19 cellular contexts compared by ENCODE assay signal in the genomic region with DNA sequence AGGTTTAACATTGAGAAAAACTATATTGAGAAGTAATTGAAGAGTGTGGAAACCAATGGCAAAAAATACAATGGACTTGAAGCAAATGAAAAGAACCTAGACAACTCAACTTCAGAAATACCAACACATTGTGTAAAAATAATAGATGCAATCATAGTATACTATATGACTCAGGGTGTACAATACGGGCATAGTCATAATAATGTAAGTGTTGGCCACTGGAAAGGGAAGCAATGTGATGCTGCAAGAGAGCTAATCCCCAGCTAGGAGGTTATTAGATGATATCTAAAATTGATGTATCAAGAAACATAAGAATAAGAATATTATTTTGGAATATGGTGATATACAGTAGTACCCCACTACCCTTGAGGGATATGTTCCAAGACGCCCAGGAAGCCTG.
"Had no signal": no experiment of that assay in that cellular context is flagged by ENCODE, and none has a peak within 500 bp of the region (broad histone marks: within the 10 kb centered on the region; RNA-seq: fewer than 3 reads in every experiment).

No MANE protein-coding gene starts in this region.

- H3K4me3 ChIP-seq: cardiac muscle cell, hepatocyte, lower lobe of right lung, right lobe of liver, thyroid gland had no signal

- H3K27me3 ChIP-seq: cardiac muscle cell, hepatocyte, right lobe of liver, thyroid gland had no signal

- ATAC-seq: activated CD8-positive, alpha-beta T cell treated with anti-CD3 and anti-CD28 coated beads, Interleukin-2, amount 10 ng/mL, durations not matched to agents 7 days and 5 days; activated T-cell treated with anti-CD3 and anti-CD28 coated beads, Interleukin-2, amount 50 U/mL, for 4 hours; lower lobe of right lung; natural killer cell; right lobe of liver; stimulated activated naive B cell treated with anti-CD40 and anti-IgM and Interleukin-4, amounts not matched to agents 10 μg/mL and 1 μg/mL and 100 μg/mL, for 72 hours had no signal

- H3K27ac Mint-ChIP-seq: activated CD4-positive, alpha-beta T cell treated with anti-CD3 and anti-CD28 coated beads, Interleukin-2, amount 10 ng/mL, durations not matched to agents 7 days and 5 days; activated CD8-positive, alpha-beta T cell treated with anti-CD3 and anti-CD28 coated beads, Interleukin-2, amount 10 ng/mL, durations not matched to agents 7 days and 5 days; natural killer cell; stimulated activated naive B cell treated with anti-CD40 and anti-IgM and Interleukin-4, amounts not matched to agents 10 μg/mL and 1 μg/mL and 100 μg/mL, for 72 hours had no signal

- H3K9me3 ChIP-seq: lower lobe of right lung, right lobe of liver, thyroid gland had no signal

- DNase-seq: activated CD4-positive, alpha-beta T cell treated with anti-CD3 and anti-CD28 coated beads, Interleukin-2, amount 10 ng/mL, durations not matched to agents 7 days and 5 days; activated CD8-positive, alpha-beta memory T cell treated with anti-CD3 and anti-CD28 coated beads, Interleukin-2, amount 50 U/mL, for 4 hours; activated CD8-positive, alpha-beta T cell treated with anti-CD3 and anti-CD28 coated beads, Interleukin-2, amount 10 ng/mL, durations not matched to agents 7 days and 5 days; activated effector memory CD4-positive, alpha-beta T cell treated with Interleukin-2 at 50 U/mL for 16 hours; activated T-cell treated with anti-CD3 and anti-CD28 coated beads, Interleukin-2, amount 50 U/mL, for 4 hours; effector CD8-positive, alpha-beta T cell; islet precursor cell; lower lobe of right lung; natural killer cell; right lobe of liver; stimulated activated CD4-positive, alpha-beta T cell treated with anti-CD3 and anti-CD28 coated beads, Interleukin-4, amount 100 ng/mL, for 4 hours; stimulated activated naive B cell treated with anti-CD40 and anti-IgM and Interleukin-4, amounts not matched to agents 10 μg/mL and 1 μg/mL and 100 μg/mL, for 72 hours; T1000; thyroid gland had no signal

- H3K27ac ChIP-seq: cardiac muscle cell, hepatocyte, lower lobe of right lung, parathyroid adenoma, right lobe of liver, thyroid gland had no signal

- H3K9me3 Mint-ChIP-seq: activated naive CD4-positive, alpha-beta T cell treated with anti-CD3 and anti-CD28 coated beads, Interleukin-2, amount 50 U/mL, for 24 hours had no signal

- H3K4me3 Mint-ChIP-seq: activated CD4-positive, alpha-beta T cell treated with anti-CD3 and anti-CD28 coated beads, Interleukin-2, amount 10 ng/mL, durations not matched to agents 7 days and 5 days; activated CD8-positive, alpha-beta T cell treated with anti-CD3 and anti-CD28 coated beads, Interleukin-2, amount 10 ng/mL, durations not matched to agents 7 days and 5 days; activated naive CD4-positive, alpha-beta T cell treated with anti-CD3 and anti-CD28 coated beads, Interleukin-2, amount 50 U/mL, for 24 hours; activated T-cell treated with anti-CD3 and anti-CD28 coated beads, Interleukin-2, amount 50 U/mL, for 4 hours; dendritic cell treated with granulocyte-macrophage colony-stimulating factor and Interleukin-4, amounts not matched to agents 40 ng/mL and 50 ng/mL, for 4 days; natural killer cell; stimulated activated naive B cell treated with anti-CD40 and anti-IgM and Interleukin-4, amounts not matched to agents 10 μg/mL and 1 μg/mL and 100 μg/mL, for 72 hours had no signal

- H3K36me3 Mint-ChIP-seq: natural killer cell had no signal

- H3K36me3 ChIP-seq: cardiac muscle cell, lower lobe of right lung, right lobe of liver, thyroid gland had no signal
